Comparison of ENCODE assay signal across 21 cellular contexts in genomic region chr3:99248130-99248529, GRCh38.
DNase-seq lines count a peak whose midpoint lies in the region; ATAC-seq and TF ChIP-seq lines count a peak whose summit lies in the region.
"Had no signal": no experiment of that assay in that cellular context is flagged by ENCODE, and none has a peak within 500 bp of the region (broad histone marks: within the 10 kb centered on the region; RNA-seq: fewer than 3 reads in every experiment).

No MANE protein-coding gene starts in this region.

- H3K4me1 Mint-ChIP-seq in stimulated activated memory B cell treated with anti-CD40 and anti-IgM and Interleukin-4, amounts not matched to agents 10 μg/mL and 1 μg/mL and 100 μg/mL, for 72 hours = no peaks in the 10 kb centered on the region
- no peaks in the 10 kb centered on the region for H3K4me1 Mint-ChIP-seq in glutamatergic neuron (ENCODE audit: low read depth, unreplicated experiment)
- H3K4me1 Mint-ChIP-seq: CD4-positive, CD25-positive, alpha-beta regulatory T cell; naive B cell; stimulated activated naive B cell treated with anti-CD40 and anti-IgM and Interleukin-4, amounts not matched to agents 10 μg/mL and 1 μg/mL and 100 μg/mL, for 72 hours had no signal

- peak overlapping the region; percentile 83 for H3K27ac ChIP-seq in epithelial cell of prostate
- H3K27ac ChIP-seq: colonic mucosa, ovary, right lobe of liver had no signal

- H3K36me3 Mint-ChIP-seq in stimulated activated memory B cell treated with anti-CD40 and anti-IgM and Interleukin-4, amounts not matched to agents 10 μg/mL and 1 μg/mL and 100 μg/mL, for 72 hours = no peaks in the 10 kb centered on the region
- no peaks in the 10 kb centered on the region for H3K36me3 Mint-ChIP-seq in glutamatergic neuron (ENCODE audit: unreplicated experiment)
- H3K36me3 Mint-ChIP-seq: CD4-positive, CD25-positive, alpha-beta regulatory T cell; naive B cell; stimulated activated naive B cell treated with anti-CD40 and anti-IgM and Interleukin-4, amounts not matched to agents 10 μg/mL and 1 μg/mL and 100 μg/mL, for 72 hours had no signal

- H3K27ac Mint-ChIP-seq in stimulated activated memory B cell treated with anti-CD40 and anti-IgM and Interleukin-4, amounts not matched to agents 10 μg/mL and 1 μg/mL and 100 μg/mL, for 72 hours = no peak overlapping the region
- no peak overlapping the region for H3K27ac Mint-ChIP-seq in glutamatergic neuron (ENCODE audit: unreplicated experiment)
- H3K27ac Mint-ChIP-seq: activated T-cell treated with anti-CD3 and anti-CD28 coated beads, Interleukin-2, amount 50 U/mL, for 24 hours; CD4-positive, CD25-positive, alpha-beta regulatory T cell; naive B cell; stimulated activated naive B cell treated with anti-CD40 and anti-IgM and Interleukin-4, amounts not matched to agents 10 μg/mL and 1 μg/mL and 100 μg/mL, for 72 hours had no signal

- no peak for ATAC-seq in stimulated activated memory B cell treated with anti-CD40 and anti-IgM and Interleukin-4, amounts not matched to agents 10 μg/mL and 1 μg/mL and 100 μg/mL, for 72 hours
- no peak for ATAC-seq in HG02642 (IDR thresholded peaks at IDR 0.05; ENCODE audit: poor library complexity, unreplicated experiment)
- ATAC-seq: HepG2; right lobe of liver; stimulated activated naive B cell treated with anti-CD40 and anti-IgM and Interleukin-4, amounts not matched to agents 10 μg/mL and 1 μg/mL and 100 μg/mL, for 72 hours had no signal

- peak; percentile 55 for DNase-seq in ELR (ENCODE audit: low read depth)
- peak; percentile 30 for DNase-seq in RKO (ENCODE audit: low spot score)
- DNase-seq in epithelial cell of prostate (ENCODE audit: low read depth, low spot score) = no peak
- peak; percentile 22 for DNase-seq in pulmonary artery endothelial cell (ENCODE audit: low read depth, low spot score)
- DNase-seq in glutamatergic neuron = no peak
- DNase-seq in DMS153 (lab: John Stamatoyannopoulos, UW) = no peak
- DNase-seq: activated naive CD4-positive, alpha-beta T cell treated with anti-CD3 and anti-CD28 coated beads, Interleukin-2, amount 50 U/mL, for 16 hours; activated T-cell treated with anti-CD3 and anti-CD28 coated beads, Interleukin-2, amount 50 U/mL, for 24 hours; CD4-positive, CD25-positive, alpha-beta regulatory T cell; colonic mucosa; kidney; naive B cell; NCI-H146; NCI-H2171; NCI-H526; ovary; right lobe of liver; stimulated activated naive B cell treated with anti-CD40 and anti-IgM and Interleukin-4, amounts not matched to agents 10 μg/mL and 1 μg/mL and 100 μg/mL, for 72 hours had no signal

- no peaks in the 10 kb centered on the region for H3K27me3 Mint-ChIP-seq in stimulated activated memory B cell treated with anti-CD40 and anti-IgM and Interleukin-4, amounts not matched to agents 10 μg/mL and 1 μg/mL and 100 μg/mL, for 72 hours
- no peaks in the 10 kb centered on the region for H3K27me3 Mint-ChIP-seq in glutamatergic neuron (ENCODE audit: unreplicated experiment)
- H3K27me3 Mint-ChIP-seq: activated T-cell treated with anti-CD3 and anti-CD28 coated beads, Interleukin-2, amount 50 U/mL, for 24 hours; CD4-positive, CD25-positive, alpha-beta regulatory T cell; naive B cell; stimulated activated naive B cell treated with anti-CD40 and anti-IgM and Interleukin-4, amounts not matched to agents 10 μg/mL and 1 μg/mL and 100 μg/mL, for 72 hours had no signal

- H3K9me3 Mint-ChIP-seq in stimulated activated memory B cell treated with anti-CD40 and anti-IgM and Interleukin-4, amounts not matched to agents 10 μg/mL and 1 μg/mL and 100 μg/mL, for 72 hours = peaks cover 2% of the 10 kb centered on the region
- H3K9me3 Mint-ChIP-seq in glutamatergic neuron (ENCODE audit: unreplicated experiment) = no peaks in the 10 kb centered on the region

- no peak overlapping the region for H3K4me3 Mint-ChIP-seq in stimulated activated memory B cell treated with anti-CD40 and anti-IgM and Interleukin-4, amounts not matched to agents 10 μg/mL and 1 μg/mL and 100 μg/mL, for 72 hours
- no peak overlapping the region for H3K4me3 Mint-ChIP-seq in glutamatergic neuron (ENCODE audit: unreplicated experiment)
- H3K4me3 Mint-ChIP-seq: activated T-cell treated with anti-CD3 and anti-CD28 coated beads, Interleukin-2, amount 50 U/mL, for 24 hours; CD4-positive, CD25-positive, alpha-beta regulatory T cell; stimulated activated naive B cell treated with anti-CD40 and anti-IgM and Interleukin-4, amounts not matched to agents 10 μg/mL and 1 μg/mL and 100 μg/mL, for 72 hours had no signal

- no peak for TF ChIP-seq CTCF in glutamatergic neuron (IDR thresholded peaks at IDR 0.05; ENCODE audit: partially characterized antibody, unreplicated experiment)

Comparison
In these comparisons a context has a peak if more than half of its experiments do, and no peak if none do; other contexts are left out.
1. DNase-seq: peak in ELR (single experiment), RKO (single experiment) and pulmonary artery endothelial cell (single experiment); none in epithelial cell of prostate (single experiment), glutamatergic neuron (single experiment) and DMS153 (single experiment).